Comparison of ENCODE assay signal across 11 cellular contexts in genomic region chr3:194738254-194739093, GRCh38.
A peak's percentile ranks its signal among the peaks of the same experiment; 100 is the strongest.
DNase-seq lines count a peak whose midpoint lies in the region; ATAC-seq, FAIRE-seq and TF ChIP-seq lines count a peak whose summit lies in the region.
"Had no signal": no experiment of that assay in that cellular context is flagged by ENCODE, and none has a peak within 500 bp of the region (broad histone marks: within the 10 kb centered on the region; RNA-seq: fewer than 3 reads in every experiment).

No MANE protein-coding gene starts in this region.

- H3K9me3 ChIP-seq in DOHH2 (ENCODE audit: control insufficient read depth, insufficient read depth, low read length) = peaks cover 13% of the 10 kb centered on the region
- H3K9me3 ChIP-seq: mucosa of descending colon had no signal

- H3K4me3 ChIP-seq in DOHH2 (ENCODE audit: low read length) (no peak overlapping the region), fibroblast of pulmonary artery (replicated peaks; ENCODE audit: low read depth, low read length) (no peak overlapping the region)
- H3K4me3 ChIP-seq: mucosa of descending colon, PC-9 had no signal

- no peaks in the 10 kb centered on the region for H3K79me2 ChIP-seq in DOHH2 (ENCODE audit: control insufficient read depth, low read length)

- H3K27me3 ChIP-seq in DOHH2 (ENCODE audit: control insufficient read depth, low read length) = peaks cover 18% of the 10 kb centered on the region

- no peak for FAIRE-seq in RCC 7860 (lab: Jason Lieb, UNC)

- DNase-seq in RCC 7860 (ENCODE audit: low spot score) = peak; percentile 47
- peak; percentile 76 for DNase-seq in fibroblast of pulmonary artery (ENCODE audit: low read depth)
- DNase-seq in posterior cingulate gyrus = peak; percentile 79 to 97 (median 88)
- DNase-seq in GDM1 (lab: John Stamatoyannopoulos, UW) = no peak
- no peak for DNase-seq in MV-4-11 (lab: John Stamatoyannopoulos, UW)
- no peak for DNase-seq in stimulated activated naive CD8-positive, alpha-beta T cell treated with anti-CD3 and anti-CD28 coated beads, Interleukin-15, Interleukin-2, amounts not matched to agents 100 U/mL and 50 U/mL, for 24 hours
- DNase-seq: activated CD4-positive, alpha-beta memory T cell treated with anti-CD3 and anti-CD28 coated beads for 36 hours; mucosa of descending colon had no signal

- H3K27ac ChIP-seq in DOHH2 (ENCODE audit: low read depth, low read length) = 0 out of 2 replicates have a peak overlapping the region, but pooled peaks have one; percentile 96

- no peak for ATAC-seq in GM18870 (IDR thresholded peaks at IDR 0.05; ENCODE audit: unreplicated experiment)
- no peak for ATAC-seq in stimulated activated naive CD8-positive, alpha-beta T cell treated with anti-CD3 and anti-CD28 coated beads, Interleukin-15, Interleukin-2, amounts not matched to agents 100 U/mL and 50 U/mL, for 24 hours

- peaks cover 51% of the 10 kb centered on the region for H3K4me1 ChIP-seq in DOHH2 (ENCODE audit: control insufficient read depth, low read length)

- H3F3A ChIP-seq in DOHH2 (ENCODE audit: control insufficient read depth, insufficient read depth) = peaks cover 27% of the 10 kb centered on the region

- no peaks in the 10 kb centered on the region for H4K20me1 ChIP-seq in DOHH2 (ENCODE audit: control insufficient read depth, insufficient read depth, low read depth, low read length)

- peak overlapping the region; percentile 61 for H3K4me2 ChIP-seq in DOHH2 (ENCODE audit: low read length)

- intact Hi-C loops in posterior cingulate gyrus (cut with DNase I) = no loop called here

- no peak for TF ChIP-seq CTCF in DOHH2 (IDR thresholded peaks at IDR 0.05; ENCODE audit: low read depth, low read length, poor library complexity, severe bottlenecking)
- no peak for TF ChIP-seq CTCF in fibroblast of pulmonary artery (IDR thresholded peaks at IDR 0.05; ENCODE audit: low read length, missing control alignments)

- H3K9me2 ChIP-seq in DOHH2 (replicated peaks; ENCODE audit: control insufficient read depth, low read length) = no peaks in the 10 kb centered on the region

- H3K36me3 ChIP-seq in DOHH2 (ENCODE audit: control insufficient read depth, low read length) = no peaks in the 10 kb centered on the region

Comparison
In these comparisons a context has a peak if more than half of its experiments do, and no peak if none do; other contexts are left out.
1. DNase-seq: peak in RCC 7860 (single experiment), fibroblast of pulmonary artery (single experiment) and posterior cingulate gyrus (10 of 10); none in GDM1 (single experiment), MV-4-11 (single experiment) and stimulated activated naive CD8-positive, alpha-beta T cell treated with anti-CD3 and anti-CD28 coated beads, Interleukin-15, Interleukin-2, amounts not matched to agents 100 U/mL and 50 U/mL, for 24 hours (single experiment).